In genomic region chr5:102049517-102049916, GRCh38 we compare ENCODE assay signal across 13 cellular contexts.
DNase-seq lines count a peak whose midpoint lies in the region; ATAC-seq and TF ChIP-seq lines count a peak whose summit lies in the region.
"Had no signal": no experiment of that assay in that cellular context is flagged by ENCODE, and none has a peak within 500 bp of the region (broad histone marks: within the 10 kb centered on the region; RNA-seq: fewer than 3 reads in every experiment).

No MANE protein-coding gene starts in this region.

- ATAC-seq in HG02884 (IDR thresholded peaks at IDR 0.05; ENCODE audit: unreplicated experiment): no peak
- ATAC-seq: left colon, natural killer cell, sciatic nerve had no signal

- TF ChIP-seq CTCF in GM13977 (IDR thresholded peaks at IDR 0.05; ENCODE audit: extremely low read depth, insufficient read depth, missing control alignments): no peak

- DNase-seq in DMS153 (lab: John Stamatoyannopoulos, UW) (peak; percentile 80), NCI-H1092 treated with DMSO at 0.1 percent for 48 hours (lab: John Stamatoyannopoulos, UW) (peak; percentile 71), NCI-H524 (lab: John Stamatoyannopoulos, UW) (peak; percentile 34 to 77), dermis blood vessel endothelial cell (peak; percentile 48), GM13977 (ENCODE audit: low spot score) (no peak), HCEC 1CT (no peak)
- DNase-seq in stimulated activated CD4-positive, alpha-beta T cell treated with anti-CD3 and anti-CD28 coated beads, Interleukin-15, amount 100 ng/mL, for 24 hours: no peak
- DNase-seq: activated naive CD4-positive, alpha-beta T cell treated with anti-CD3 and anti-CD28 coated beads, Interleukin-2, amount 10 ng/mL, durations not matched to agents 7 days and 5 days; C1 segment of cervical spinal cord; left colon; natural killer cell had no signal

- in situ Hi-C loops in GM13977 (cut with MboI; ENCODE audit: low pct_unique_long_range_greater_than_20kb, low sequenced_read_pairs, unreplicated experiment): no loop called here

Comparison
In these comparisons a context has a peak if more than half of its experiments do, and no peak if none do; other contexts are left out.
1. DNase-seq: peak in DMS153 (single experiment), NCI-H1092 treated with DMSO at 0.1 percent for 48 hours (single experiment), NCI-H524 (2 of 2) and dermis blood vessel endothelial cell (single experiment); none in stimulated activated CD4-positive, alpha-beta T cell treated with anti-CD3 and anti-CD28 coated beads, Interleukin-15, amount 100 ng/mL, for 24 hours (single experiment), GM13977 (single experiment) and HCEC 1CT (single experiment).